Comparison of ENCODE assay signal across 8 cellular contexts in the genomic region with DNA sequence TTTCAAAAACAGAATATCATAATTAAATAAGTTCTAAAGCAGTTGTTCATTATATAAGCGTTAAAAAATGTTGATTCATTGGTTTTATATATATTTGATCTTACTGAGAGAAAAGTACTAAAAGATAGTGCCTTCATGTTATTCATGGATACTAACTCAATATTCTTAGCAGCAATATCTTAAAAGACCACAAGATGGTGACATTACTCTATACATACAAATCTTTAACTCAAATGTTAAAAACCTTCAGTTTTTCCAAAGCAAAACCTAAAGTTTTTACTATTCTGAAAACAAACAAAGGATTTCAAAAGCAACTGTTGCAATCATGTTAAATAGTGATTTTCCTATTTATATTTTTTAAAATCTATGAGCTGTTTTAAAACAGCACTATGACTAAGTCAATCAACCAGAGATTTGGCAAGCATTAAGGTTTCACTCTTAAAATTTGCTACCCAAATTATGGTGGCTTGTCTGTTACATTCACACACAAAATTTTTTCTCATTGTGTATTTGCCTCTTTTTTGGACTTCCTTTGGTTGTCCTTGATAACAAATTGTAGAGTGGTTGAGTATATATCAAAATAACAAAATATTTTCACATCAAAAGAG. TPM values are rescaled to one million over a fixed set of nuclear protein-coding genes. Genes with fewer than 3 reads are reported as not detected.
DNase-seq lines count a peak whose midpoint lies in the region; ATAC-seq and TF ChIP-seq lines count a peak whose summit lies in the region.

No MANE protein-coding gene starts in this region.

- WGBS in testis, 2 donors, result 20 to 21% methylated on average over 1 of the region's 1 CpG

- H3K27me3 Mint-ChIP-seq in HFFc6 (ENCODE audit: insufficient read depth), result 0 out of 2 replicates have a peak, but pooled peaks cover 2% of the 10 kb centered on the region

- H3K27ac Mint-ChIP-seq in HFFc6, result no peak overlapping the region

- BruUV-seq in Panc1 (replicated peaks; lab: Mats Ljungman, UMichigan), result no TSS peak

- H3K36me3 ChIP-seq in Panc1 (ENCODE audit: control insufficient read depth, insufficient read depth, low read length) (no peaks in the 10 kb centered on the region), testis (ENCODE audit: low read depth, missing control alignments) (no peaks in the 10 kb centered on the region)

- TF ChIP-seq CTCF in HFFc6 (IDR thresholded peaks at IDR 0.05) (peak; percentile 85), Panc1 (IDR thresholded peaks at IDR 0.05) (peak; percentile 30; the same call in 1 of the 2 replicates), fibroblast of villous mesenchyme (IDR thresholded peaks at IDR 0.05; ENCODE audit: insufficient read depth, low read depth, low read length) (peak; percentile 38), testis (IDR thresholded peaks at IDR 0.05) (peak in 2 of 3 experiments; percentile 30 to 51)

- no peaks in the 10 kb centered on the region for H3K4me1 Mint-ChIP-seq in HFFc6 (ENCODE audit: low read depth)

- H3K27ac ChIP-seq in Panc1 (ENCODE audit: low read length), result no peak overlapping the region
- H3K27ac ChIP-seq in testis, result no peak overlapping the region

- POLR2A ChIA-PET in Panc1 (lab: Charles Lee), result no interaction called here

- no peak for ATAC-seq in Panc1
- ATAC-seq in GM21515 (IDR thresholded peaks at IDR 0.05; ENCODE audit: unreplicated experiment), result no peak

- no peaks in the 10 kb centered on the region for H3K9me3 Mint-ChIP-seq in HFFc6

- in situ Hi-C loops in Panc1 (cut with HindIII; ENCODE audit: low pct_unique_long_range_greater_than_20kb, low sequenced_read_pairs), result no loop called here

- TF ChIP-seq POLR2A in testis (IDR thresholded peaks at IDR 0.05), result no peak

- H3K36me3 Mint-ChIP-seq in HFFc6 (ENCODE audit: low read depth), result no peaks in the 10 kb centered on the region

- CTCF ChIA-PET in Panc1 (lab: Charles Lee), result no interaction called here

- H3K27me3 ChIP-seq in Panc1 (ENCODE audit: control insufficient read depth, insufficient read depth, low read length) (no peaks in the 10 kb centered on the region), testis (no peaks in the 10 kb centered on the region)

- no peak overlapping the region for H3K4me3 Mint-ChIP-seq in HFFc6

- H3K4me1 ChIP-seq in Panc1 (ENCODE audit: control insufficient read depth, insufficient read depth, low read length) (no peaks in the 10 kb centered on the region; the same call in 1 of the 2 replicates), testis (no peaks in the 10 kb centered on the region)

- DNase-seq in DMS79 treated with DMSO at 0.1 percent for 48 hours (lab: John Stamatoyannopoulos, UW), result peak; percentile 61
- DNase-seq in HFFc6, result peak; percentile 10
- no peak for DNase-seq in Panc1 (ENCODE audit: low read depth, low spot score)
- DNase-seq in fibroblast of villous mesenchyme (ENCODE audit: low read depth), result peak; percentile 51
- no peak for DNase-seq in testis
- DNase-seq in activated gamma-delta T cell (lab: John Stamatoyannopoulos, UW), result no peak
- DNase-seq in GM19238 (ENCODE audit: insufficient read length, low spot score), result no peak

- intact Hi-C loops in Panc1 (cut with micrococcal nuclease; ENCODE audit: unreplicated experiment), result loop anchor here (2.0 to 10.0 kb wide), 2 partner anchors 85 to 185 kb away; no protein-coding TSS in a partner anchor
- intact Hi-C loops in testis (cut with DNase I; ENCODE audit: low total_unique reads), result no loop called here

- H3K9me3 ChIP-seq in Panc1 (ENCODE audit: control insufficient read depth, insufficient read depth, low read depth, low read length) (no peaks in the 10 kb centered on the region), testis (no peaks in the 10 kb centered on the region)

- no peak overlapping the region for H3K4me3 ChIP-seq in Panc1 (ENCODE audit: low read depth in 2 of 2, low read length in 2 of 2)
- H3K4me3 ChIP-seq in fibroblast of villous mesenchyme (ENCODE audit: low read depth, low read length), result no peak overlapping the region
- no peak overlapping the region for H3K4me3 ChIP-seq in testis

RNA-seq across cellular contexts. Expression of gene RERGL, which starts 50.1 kb away (rescaled TPM):
- not detected for total RNA-seq in HFFc6 (2021; fragmentation: NEBNext Ultra II Directional; extraction: Animal tissue kit (Norgen Biotek cat#: 25700))
- total RNA-seq in Panc1 (2021; ENCODE audit: unreplicated experiment), result not detected
- not detected for polyA plus RNA-seq in Panc1 (2012; ENCODE audit: insufficient read length)
- total RNA-seq in fibroblast of villous mesenchyme, result 0.32 TPM in 1 of 2 replicates, not detected in the other
- total RNA-seq in testis, result 1 to 10 TPM in 1 of 2 donors, under 1 TPM in 1; 0.50 to 3.7 TPM
- polyA plus RNA-seq in testis (ENCODE audit: insufficient read depth, low read depth, low replicate concordance), result 7.6 TPM

Comparison
In these comparisons a context has a peak if more than half of its experiments do, and no peak if none do; other contexts are left out.
1. DNase-seq: peak in DMS79 treated with DMSO at 0.1 percent for 48 hours (single experiment), HFFc6 (single experiment) and fibroblast of villous mesenchyme (single experiment); none in Panc1 (single experiment), testis (single experiment), activated gamma-delta T cell (single experiment) and GM19238 (single experiment).
2. CTCF ChIP-seq: peak in every context shown above with its lines; median percentile 85 in HFFc6; 40 in testis; 38 in fibroblast of villous mesenchyme; 30 in Panc1.